In genomic region chr3:113285741-113286140, GRCh38 we compare ENCODE assay signal across 29 cellular contexts.
DNase-seq lines count a peak whose midpoint lies in the region; ATAC-seq and TF ChIP-seq lines count a peak whose summit lies in the region.
"Had no signal": no experiment of that assay in that cellular context is flagged by ENCODE, and none has a peak within 500 bp of the region (broad histone marks: within the 10 kb centered on the region; RNA-seq: fewer than 3 reads in every experiment).

No MANE protein-coding gene starts in this region.

- no peak overlapping the region for H3K27ac Mint-ChIP-seq in stimulated activated memory B cell treated with anti-CD40 and anti-IgM and Interleukin-4, amounts not matched to agents 10 μg/mL and 1 μg/mL and 100 μg/mL, for 72 hours
- H3K27ac Mint-ChIP-seq: activated CD8-positive, alpha-beta memory T cell treated with anti-CD3 and anti-CD28 coated beads, Interleukin-2, amount 10 ng/mL, durations not matched to agents 7 days and 5 days; H9; T-helper 1 cell treated with Interleukin-12 subunit alpha and Interleukin-12 subunit beta and Interleukin-4 antibody, amounts not matched to agents 30 μg/mL and 1 μg/mL, for 36 hours had no signal

- TF ChIP-seq CTCF in epithelial cell of esophagus (IDR thresholded peaks at IDR 0.05; ENCODE audit: insufficient read depth, low read depth, low read length, missing control alignments) = no peak

- H3K4me3 ChIP-seq in epithelial cell of esophagus (ENCODE audit: low read length) (no peak overlapping the region), muscle layer of duodenum (ENCODE audit: low read depth in 1 of 2, low read length in 2 of 2) (no peak overlapping the region), stomach smooth muscle (ENCODE audit: low read length in 2 of 2) (no peak overlapping the region)
- H3K4me3 ChIP-seq: body of pancreas, MG63, SK-N-MC had no signal

- DNase-seq in GM04504 (ENCODE audit: low read depth) (peak; percentile 2), epithelial cell of esophagus (ENCODE audit: low read depth) (peak; percentile 76), anterior cingulate cortex (lab: John Stamatoyannopoulos, UW) (no peak), left colon (no peak), NCI-H446 (lab: John Stamatoyannopoulos, UW) (no peak)
- DNase-seq: activated CD4-positive, alpha-beta T cell treated with anti-CD3 and anti-CD28 coated beads, Interleukin-2, amount 50 U/mL, for 4 hours; activated CD8-positive, alpha-beta memory T cell treated with anti-CD3 and anti-CD28 coated beads, Interleukin-2, amount 10 ng/mL, durations not matched to agents 7 days and 5 days; activated gamma-delta T cell treated with Interleukin-2 at 50 U/mL for 16 hours; activated T-cell treated with anti-CD3 and anti-CD28 coated beads, Interleukin-2, amount 50 U/mL, for 48 hours; body of pancreas; H9; immature natural killer cell; KG1; mesenchymal stem cell; MG63; naive B cell; NCI-H1417; NCI-H2081; NCI-H2227 treated with DMSO at 0.1 percent for 48 hours; NCI-H69; PC-3; stimulated activated naive CD8-positive, alpha-beta T cell treated with anti-CD3 and anti-CD28 coated beads, Interleukin-15, Interleukin-2, amounts not matched to agents 100 U/mL and 50 U/mL, for 24 hours had no signal

- peaks cover 3% of the 10 kb centered on the region for H3K4me1 Mint-ChIP-seq in stimulated activated memory B cell treated with anti-CD40 and anti-IgM and Interleukin-4, amounts not matched to agents 10 μg/mL and 1 μg/mL and 100 μg/mL, for 72 hours
- H3K4me1 Mint-ChIP-seq: activated CD8-positive, alpha-beta memory T cell treated with anti-CD3 and anti-CD28 coated beads, Interleukin-2, amount 10 ng/mL, durations not matched to agents 7 days and 5 days; immature natural killer cell had no signal

- H3K36me3 Mint-ChIP-seq in stimulated activated memory B cell treated with anti-CD40 and anti-IgM and Interleukin-4, amounts not matched to agents 10 μg/mL and 1 μg/mL and 100 μg/mL, for 72 hours = no peaks in the 10 kb centered on the region
- H3K36me3 Mint-ChIP-seq: activated CD8-positive, alpha-beta memory T cell treated with anti-CD3 and anti-CD28 coated beads, Interleukin-2, amount 10 ng/mL, durations not matched to agents 7 days and 5 days; immature natural killer cell; naive B cell had no signal

- H3K27me3 Mint-ChIP-seq in stimulated activated memory B cell treated with anti-CD40 and anti-IgM and Interleukin-4, amounts not matched to agents 10 μg/mL and 1 μg/mL and 100 μg/mL, for 72 hours = no peaks in the 10 kb centered on the region
- H3K27me3 Mint-ChIP-seq: activated CD8-positive, alpha-beta memory T cell treated with anti-CD3 and anti-CD28 coated beads, Interleukin-2, amount 10 ng/mL, durations not matched to agents 7 days and 5 days; naive B cell had no signal

- peaks cover 0 to 19% of the 10 kb centered on the region in 2 donors for H3K4me1 ChIP-seq in muscle layer of duodenum (ENCODE audit: control insufficient read depth in 1 of 2, insufficient read depth in 2 of 2, low read length in 2 of 2)
- H3K4me1 ChIP-seq in stomach smooth muscle (ENCODE audit: control insufficient read depth, insufficient read depth, low read length) = peaks cover 15% of the 10 kb centered on the region

- intact Hi-C loops in left colon (cut with DNase I, micrococcal nuclease) = loop anchor here (5.0 to 10.0 kb wide), 3 partner anchors 71 to 231 kb away; partner anchors contain the start of gene BOC (in 1 of the 2)

- H3K9me3 ChIP-seq in muscle layer of duodenum (ENCODE audit: control insufficient read depth in 1 of 2, low read length in 2 of 2) (no peaks in the 10 kb centered on the region), stomach smooth muscle (ENCODE audit: control insufficient read depth in 2 of 2, low read length in 2 of 2) (no peaks in the 10 kb centered on the region)
- H3K9me3 ChIP-seq: body of pancreas, MG63 had no signal

- H3K27ac ChIP-seq in muscle layer of duodenum (ENCODE audit: low read length) (peak overlapping the region; percentile 28), stomach smooth muscle (ENCODE audit: low read length) (peak overlapping the region; percentile 3)
- H3K27ac ChIP-seq: body of pancreas, HL-60, SK-N-MC had no signal

- H3K36me3 ChIP-seq in muscle layer of duodenum (ENCODE audit: control insufficient read depth in 1 of 2, insufficient read depth in 2 of 2, low read length in 2 of 2) (peaks cover 19 to 33% of the 10 kb centered on the region in 2 donors), stomach smooth muscle (ENCODE audit: control insufficient read depth in 2 of 2, insufficient read depth in 2 of 2, low read length in 2 of 2) (peaks cover 32 to 42% of the 10 kb centered on the region in 2 donors)
- H3K36me3 ChIP-seq: MG63 had no signal

- no peak overlapping the region for H3K4me3 Mint-ChIP-seq in stimulated activated memory B cell treated with anti-CD40 and anti-IgM and Interleukin-4, amounts not matched to agents 10 μg/mL and 1 μg/mL and 100 μg/mL, for 72 hours
- H3K4me3 Mint-ChIP-seq: activated CD8-positive, alpha-beta memory T cell treated with anti-CD3 and anti-CD28 coated beads, Interleukin-2, amount 10 ng/mL, durations not matched to agents 7 days and 5 days; H9; immature natural killer cell; naive B cell; T-helper 1 cell treated with Interleukin-12 subunit alpha and Interleukin-12 subunit beta and Interleukin-4 antibody, amounts not matched to agents 30 μg/mL and 1 μg/mL, for 36 hours had no signal

- no peaks in the 10 kb centered on the region for H3K9me3 Mint-ChIP-seq in stimulated activated memory B cell treated with anti-CD40 and anti-IgM and Interleukin-4, amounts not matched to agents 10 μg/mL and 1 μg/mL and 100 μg/mL, for 72 hours
- H3K9me3 Mint-ChIP-seq: H9; immature natural killer cell; naive B cell; T-helper 1 cell treated with Interleukin-12 subunit alpha and Interleukin-12 subunit beta and Interleukin-4 antibody, amounts not matched to agents 30 μg/mL and 1 μg/mL, for 36 hours had no signal

- H3K27me3 ChIP-seq in muscle layer of duodenum (ENCODE audit: low read depth, low read length) (no peaks in the 10 kb centered on the region), stomach smooth muscle (ENCODE audit: control insufficient read depth in 1 of 2, insufficient read depth in 2 of 2, low read length in 2 of 2) (no peaks in the 10 kb centered on the region)
- H3K27me3 ChIP-seq: body of pancreas, MG63 had no signal

- no peak overlapping the region for H3K9ac ChIP-seq in stomach smooth muscle (ENCODE audit: low read length in 2 of 2)

- ATAC-seq in stimulated activated memory B cell treated with anti-CD40 and anti-IgM and Interleukin-4, amounts not matched to agents 10 μg/mL and 1 μg/mL and 100 μg/mL, for 72 hours = no peak
- no peak for ATAC-seq in left colon
- ATAC-seq: activated CD8-positive, alpha-beta memory T cell treated with anti-CD3 and anti-CD28 coated beads, Interleukin-2, amount 10 ng/mL, durations not matched to agents 7 days and 5 days; body of pancreas; left lobe of liver; PC-3; stimulated activated naive CD8-positive, alpha-beta T cell treated with anti-CD3 and anti-CD28 coated beads, Interleukin-15, Interleukin-2, amounts not matched to agents 100 U/mL and 50 U/mL, for 24 hours had no signal

Comparison
In these comparisons a context has a peak if more than half of its experiments do, and no peak if none do; other contexts are left out.
1. DNase-seq: peak in GM04504 (single experiment) and epithelial cell of esophagus (single experiment); none in anterior cingulate cortex (0 of 58), left colon (0 of 2) and NCI-H446 (0 of 2).